ENCODE assay signal across 22 cellular contexts in genomic region chr11:70506658-70506970, GRCh38.
"Had no signal": no experiment of that assay in that cellular context is flagged by ENCODE, and none has a peak within 500 bp of the region (broad histone marks: within the 10 kb centered on the region; RNA-seq: fewer than 3 reads in every experiment).

No MANE protein-coding gene starts in this region.

- ATAC-seq: activated CD8-positive, alpha-beta T cell treated with anti-CD3 and anti-CD28 coated beads, Interleukin-2, amount 10 ng/mL, durations not matched to agents 7 days and 5 days; body of pancreas; T-helper 17 cell; WTC11 had no signal

- H3K36me3 ChIP-seq: ascending aorta, Peyer's patch had no signal

- H3K4me1 ChIP-seq: ascending aorta, body of pancreas, Peyer's patch had no signal

- DNase-seq: activated CD4-positive, alpha-beta T cell treated with anti-CD3 and anti-CD28 coated beads for 48 hours; activated CD4-positive, alpha-beta T cell treated with anti-CD3 and anti-CD28 coated beads, Interleukin-2, amount 50 U/mL, for 4 hours; activated CD4-positive, CD25-positive, alpha-beta regulatory T cell treated with anti-CD3 and anti-CD28 coated beads, Interleukin-2, amount 50 U/mL, for 72 hours; activated CD8-positive, alpha-beta memory T cell treated with anti-CD3 and anti-CD28 coated beads, Interleukin-2, amount 50 U/mL, for 48 hours; activated CD8-positive, alpha-beta T cell treated with anti-CD3 and anti-CD28 coated beads, Interleukin-2, amount 10 ng/mL, durations not matched to agents 7 days and 5 days; activated T-cell treated with anti-CD3 and anti-CD28 coated beads, Interleukin-2, amount 50 U/mL, for 1 hour; body of pancreas; Kasumi-1; KBM-7; NCI-H1105 treated with DMSO at 0.1 percent for 48 hours; NCI-H1436 treated with DMSO at 0.1 percent for 48 hours; NCI-H187 treated with DMSO at 0.1 percent for 48 hours; NCI-H2081 treated with DMSO at 0.1 percent for 48 hours; NCI-H446; SIG-M5; T-helper 9 cell had no signal

- H3K27ac Mint-ChIP-seq: activated CD8-positive, alpha-beta T cell treated with anti-CD3 and anti-CD28 coated beads, Interleukin-2, amount 10 ng/mL, durations not matched to agents 7 days and 5 days; activated naive CD4-positive, alpha-beta T cell treated with anti-CD3 and anti-CD28 coated beads, Interleukin-2, amount 50 U/mL, for 24 hours; T-helper 17 cell; WTC11 had no signal

- H3K27ac ChIP-seq: ascending aorta, body of pancreas, Peyer's patch, RWPE1 had no signal

- H3K4me3 ChIP-seq: ascending aorta, body of pancreas, Peyer's patch had no signal

- H3K9me3 ChIP-seq: ascending aorta, body of pancreas, Peyer's patch had no signal

- H3K4me3 Mint-ChIP-seq: activated CD8-positive, alpha-beta T cell treated with anti-CD3 and anti-CD28 coated beads, Interleukin-2, amount 10 ng/mL, durations not matched to agents 7 days and 5 days; activated naive CD4-positive, alpha-beta T cell treated with anti-CD3 and anti-CD28 coated beads, Interleukin-2, amount 50 U/mL, for 24 hours; T-helper 17 cell; WTC11 had no signal

- H3K4me1 Mint-ChIP-seq: activated naive CD4-positive, alpha-beta T cell treated with anti-CD3 and anti-CD28 coated beads, Interleukin-2, amount 50 U/mL, for 24 hours had no signal

- H3K27me3 Mint-ChIP-seq: activated naive CD4-positive, alpha-beta T cell treated with anti-CD3 and anti-CD28 coated beads, Interleukin-2, amount 50 U/mL, for 24 hours had no signal

- H3K9me3 Mint-ChIP-seq: activated naive CD4-positive, alpha-beta T cell treated with anti-CD3 and anti-CD28 coated beads, Interleukin-2, amount 50 U/mL, for 24 hours; WTC11 had no signal

- H3K36me3 Mint-ChIP-seq: activated naive CD4-positive, alpha-beta T cell treated with anti-CD3 and anti-CD28 coated beads, Interleukin-2, amount 50 U/mL, for 24 hours; WTC11 had no signal

- H3K27me3 ChIP-seq: ascending aorta, body of pancreas, Peyer's patch had no signal
